12 cellular contexts compared by ENCODE assay signal in genomic region chr17:78665385-78665951, GRCh38.
DNase-seq lines count a peak whose midpoint lies in the region; TF ChIP-seq lines count a peak whose summit lies in the region.
"Had no signal": no experiment of that assay in that cellular context is flagged by ENCODE, and none has a peak within 500 bp of the region (broad histone marks: within the 10 kb centered on the region; RNA-seq: fewer than 3 reads in every experiment).

No MANE protein-coding gene starts in this region.

- H3K4me3 ChIP-seq in BLaER1 treated with 17β-estradiol and CSF1 and Interleukin-3, amounts not matched to agents 10 nM and 100 nM, result peak overlapping the region in 1 of 10 experiments; percentile 26; a peak in 1 of 20 replicates
- no peak overlapping the region for H3K4me3 ChIP-seq in coronary artery
- H3K4me3 ChIP-seq in suprapubic skin, result no peak overlapping the region
- H3K4me3 ChIP-seq: pancreas, tibial nerve had no signal

- peaks cover 24 to 61% (median 34%) of the 10 kb centered on the region in 10 experiments for H3K4me1 ChIP-seq in BLaER1 treated with 17β-estradiol and CSF1 and Interleukin-3, amounts not matched to agents 10 nM and 100 nM
- H3K4me1 ChIP-seq in suprapubic skin, result peaks cover 29% of the 10 kb centered on the region
- H3K4me1 ChIP-seq: pancreas had no signal

- peaks cover 0 to 7% (median 4%) of the 10 kb centered on the region in 11 experiments; a peak in 6 of 22 replicates for H3K9me3 ChIP-seq in BLaER1 treated with 17β-estradiol and CSF1 and Interleukin-3, amounts not matched to agents 10 nM and 100 nM (replicated peaks in 1 of 11)
- H3K9me3 ChIP-seq in suprapubic skin, result no peaks in the 10 kb centered on the region
- H3K9me3 ChIP-seq: pancreas, tibial nerve had no signal

- peak overlapping the region; percentile 60 to 97 (median 83) for H3K4me2 ChIP-seq in BLaER1 treated with 17β-estradiol and CSF1 and Interleukin-3, amounts not matched to agents 10 nM and 100 nM

- peaks cover 4% of the 10 kb centered on the region for H3K36me3 Mint-ChIP-seq in IgD-negative memory B cell
- H3K36me3 Mint-ChIP-seq in nephron progenitor cell (ENCODE audit: low read depth), result no peaks in the 10 kb centered on the region
- H3K36me3 Mint-ChIP-seq in HFFc6 (ENCODE audit: low read depth), result no peaks in the 10 kb centered on the region

- no peaks in the 10 kb centered on the region for H4K20me1 ChIP-seq in BLaER1 treated with 17β-estradiol and CSF1 and Interleukin-3, amounts not matched to agents 10 nM and 100 nM

- peak overlapping the region; percentile 63 to 90 (median 77); a peak in 21 of 22 replicates for H3K27ac ChIP-seq in BLaER1 treated with 17β-estradiol and CSF1 and Interleukin-3, amounts not matched to agents 10 nM and 100 nM
- H3K27ac ChIP-seq in coronary artery (peak overlapping the region in 1 of 2 donors; percentile 80), suprapubic skin (no peak overlapping the region)

- 67% methylated on average over 15 of the region's 15 CpGs for WGBS in suprapubic skin

- H3K27ac Mint-ChIP-seq in IgD-negative memory B cell, result peak overlapping the region in 2 of 3 donors; percentile 51 to 66
- H3K27ac Mint-ChIP-seq in nephron progenitor cell, result peak overlapping the region; percentile 31
- H3K27ac Mint-ChIP-seq in HFFc6, result no peak overlapping the region

- peaks cover 0 to 23% (median 7%) of the 10 kb centered on the region in 11 experiments; a peak in 8 of 22 replicates for H3K36me3 ChIP-seq in BLaER1 treated with 17β-estradiol and CSF1 and Interleukin-3, amounts not matched to agents 10 nM and 100 nM
- H3K36me3 ChIP-seq in suprapubic skin, result no peaks in the 10 kb centered on the region
- H3K36me3 ChIP-seq: pancreas had no signal

- H3K27me3 ChIP-seq in BLaER1 treated with 17β-estradiol and CSF1 and Interleukin-3, amounts not matched to agents 10 nM and 100 nM, result no peaks in the 10 kb centered on the region
- no peaks in the 10 kb centered on the region for H3K27me3 ChIP-seq in suprapubic skin
- H3K27me3 ChIP-seq: pancreas, tibial nerve had no signal

- H3K4me1 Mint-ChIP-seq in IgD-negative memory B cell (peaks cover 13 to 17% (median 16%) of the 10 kb centered on the region in 3 donors), nephron progenitor cell (peaks cover 18% of the 10 kb centered on the region), HFFc6 (ENCODE audit: low read depth) (peaks cover 14% of the 10 kb centered on the region)

- H3K4me3 Mint-ChIP-seq in IgD-negative memory B cell, result peak overlapping the region in 2 of 4 donors; percentile 11 to 74
- no peak overlapping the region for H3K4me3 Mint-ChIP-seq in nephron progenitor cell
- H3K4me3 Mint-ChIP-seq in HFFc6, result no peak overlapping the region

- no peaks in the 10 kb centered on the region for H3K27me3 Mint-ChIP-seq in IgD-negative memory B cell
- peaks cover 5% of the 10 kb centered on the region for H3K27me3 Mint-ChIP-seq in nephron progenitor cell (ENCODE audit: low read depth, poor library complexity)
- H3K27me3 Mint-ChIP-seq in HFFc6 (ENCODE audit: insufficient read depth), result no peaks in the 10 kb centered on the region

- peak overlapping the region; percentile 19 to 68 (median 51); a peak in 16 of 22 replicates for H3K9ac ChIP-seq in BLaER1 treated with 17β-estradiol and CSF1 and Interleukin-3, amounts not matched to agents 10 nM and 100 nM

- no peak for TF ChIP-seq CTCF in coronary artery (IDR thresholded peaks at IDR 0.05)
- TF ChIP-seq CTCF in nephron progenitor cell (IDR thresholded peaks at IDR 0.05), result no peak
- no peak for TF ChIP-seq CTCF in suprapubic skin (IDR thresholded peaks at IDR 0.05)
- no peak for TF ChIP-seq CTCF in HFFc6 (IDR thresholded peaks at IDR 0.05)

- H3K9me3 Mint-ChIP-seq in IgD-negative memory B cell (no peaks in the 10 kb centered on the region), nephron progenitor cell (no peaks in the 10 kb centered on the region), HFFc6 (no peaks in the 10 kb centered on the region)

- no peak for TF ChIP-seq POLR2A in suprapubic skin (IDR thresholded peaks at IDR 0.05)

- TF ChIP-seq EP300 in suprapubic skin (IDR thresholded peaks at IDR 0.05), result no peak

- peak; percentile 31 for DNase-seq in coronary artery (ENCODE audit: low spot score)
- DNase-seq in nephron progenitor cell, result no peak
- no peak for DNase-seq in activated gamma-delta T cell treated with Interleukin-2 at 50 U/mL for 16 hours
- DNase-seq in AG20443 (ENCODE audit: low spot score), result no peak
- no peak for DNase-seq in suprapubic skin (ENCODE audit: low spot score in 2 of 2)
- DNase-seq in HFFc6, result no peak
- DNase-seq: NCI-H2029 treated with DMSO at 0.1 percent for 48 hours; NK-92 treated with Interleukin-12 subunit alpha and Interleukin-12 subunit beta, amount 100 ng/mL, for 24 hours had no signal
